1 cellular context compared by ENCODE assay signal in genomic region chr11:26963764-26964163, GRCh38.
TF ChIP-seq lines count a peak whose summit lies in the region.

No MANE protein-coding gene starts in this region.

TF ChIP-seq in SK-N-SH treated with all-trans-retinoic acid at 6 μM for 48 hours, 23 proteins besides CTCF, POLR2A, EP300 and RAD21 (continued from another document):
- TF ChIP-seq RARB (CRISPR knock-in tag; IDR thresholded peaks at IDR 0.05): no peak
- TF ChIP-seq SNAI2 (CRISPR knock-in tag; IDR thresholded peaks at IDR 0.05): no peak
- no peak for TF ChIP-seq ZNF70 (CRISPR knock-in tag; IDR thresholded peaks at IDR 0.05)
- no peak for TF ChIP-seq BACH2 (CRISPR knock-in tag; IDR thresholded peaks at IDR 0.05; ENCODE audit: borderline replicate concordance)
- no peak for TF ChIP-seq TSHZ2 (CRISPR knock-in tag; IDR thresholded peaks at IDR 0.05)
- no peak for TF ChIP-seq ESRRG (CRISPR knock-in tag; IDR thresholded peaks at IDR 0.05)
- no peak for TF ChIP-seq OSR1 (CRISPR knock-in tag; IDR thresholded peaks at IDR 0.05)
- no peak for TF ChIP-seq ZFP3 (CRISPR knock-in tag; IDR thresholded peaks at IDR 0.05)
- TF ChIP-seq PPARA (CRISPR knock-in tag; IDR thresholded peaks at IDR 0.05; ENCODE audit: borderline replicate concordance): no peak
- TF ChIP-seq CREB5 (CRISPR knock-in tag; IDR thresholded peaks at IDR 0.05; ENCODE audit: low read depth): no peak
- no peak for TF ChIP-seq ISL1 (CRISPR knock-in tag; IDR thresholded peaks at IDR 0.05)
- TF ChIP-seq GLIS3 (CRISPR knock-in tag; IDR thresholded peaks at IDR 0.05): no peak
- no peak for TF ChIP-seq CSDC2 (CRISPR knock-in tag; IDR thresholded peaks at IDR 0.05)
- no peak for TF ChIP-seq ZC3H10 (CRISPR knock-in tag; IDR thresholded peaks at IDR 0.05)
TF ChIP-seq in SK-N-SH treated with all-trans-retinoic acid at 6 μM for 48 hours: peak in this region for 0.
